ENCODE assay signal across 8 cellular contexts in genomic region chr6:87407896-87408720, GRCh38. TPM values are rescaled to one million over a fixed set of nuclear protein-coding genes. Genes with fewer than 3 reads are reported as not detected.
A peak's percentile ranks its signal among the peaks of the same experiment; 100 is the strongest.
DNase-seq lines count a peak whose midpoint lies in the region; ATAC-seq and TF ChIP-seq lines count a peak whose summit lies in the region.

TSS of gene CFAP206 (plus strand) at chr6:87407972. CDS start at chr6:87409840, 1,868 bp downstream.

- H3K27ac ChIP-seq in transverse colon: peak within 1 kb of the TSS; percentile 86 to 91 (median 88)

- DNase-seq in GM12865 (ENCODE audit: low read depth) (peak; percentile 90), NCI-H1105 treated with DMSO at 0.1 percent for 48 hours (lab: John Stamatoyannopoulos, UW) (peak; percentile 88), SW480 (ENCODE audit: low spot score) (peak; percentile 90), adipocyte (ENCODE audit: low read depth) (peak; percentile 91), cardiac septum (ENCODE audit: low spot score) (peak; percentile 89), pons (ENCODE audit: low spot score) (peak; percentile 91), transverse colon (peak; percentile 84)

- no peak for TF ChIP-seq EP300 in transverse colon (IDR thresholded peaks at IDR 0.05; ENCODE audit: low read depth)

- TF ChIP-seq CTCF in GM12865 (IDR thresholded peaks at IDR 0.05; ENCODE audit: insufficient read depth, low read depth, low read length, missing control alignments) (peak; percentile 7), transverse colon (IDR thresholded peaks at IDR 0.05) (no peak)

- H3K27me3 ChIP-seq in adipocyte (replicated peaks; ENCODE audit: control insufficient read depth, insufficient read depth, low read length) (no peaks in the 10 kb centered on the region), transverse colon (no peaks in the 10 kb centered on the region)

- TF ChIP-seq POLR2A in transverse colon (IDR thresholded peaks at IDR 0.05): no peak

- 0% methylated on average over 46 of the region's 82 CpGs; no CpG with 5 or more reads in 1 of the 2 donors for WGBS in transverse colon (ENCODE audit: low coverage in 1 of 2), 2 donors

- ATAC-seq in HG02678 (IDR thresholded peaks at IDR 0.05; ENCODE audit: unreplicated experiment): peak; percentile 81

- H3K4me1 ChIP-seq in adipocyte (ENCODE audit: control insufficient read depth, insufficient read depth, low read length) (no peaks in the 10 kb centered on the region), transverse colon (peaks cover 0 to 11% (median 4%) of the 10 kb centered on the region in 4 donors)

- H3K4me3 ChIP-seq in GM12865 (ENCODE audit: low read depth, low read length) (peak within 1 kb of the TSS; percentile 86), adipocyte (ENCODE audit: low read length) (peak within 1 kb of the TSS; percentile 97), transverse colon (peak within 1 kb of the TSS; percentile 60 to 98 (median 90))

- intact Hi-C loops in cardiac septum (cut with DNase I) (loop anchor here (2.0 to 10.0 kb wide), 3 partner anchors 65 to 387 kb away; partner anchors contain the start of genes RARS2 and SLC35A1), transverse colon (cut with DNase I; ENCODE audit: low total_unique reads) (loop anchor here (10.0 kb wide), 1 partner anchor 67 kb away; the partner anchor contains the start of gene SLC35A1)

- H3K36me3 ChIP-seq in adipocyte (ENCODE audit: control insufficient read depth, insufficient read depth, low read length, severe bottlenecking) (no peaks in the 10 kb centered on the region), transverse colon (no peaks in the 10 kb centered on the region)

- H3K9ac ChIP-seq in adipocyte (ENCODE audit: low read length): peak within 1 kb of the TSS; percentile 90

- in situ Hi-C loops in transverse colon (cut with MboI; ENCODE audit: low pct_ligation_motif_present in 1 of 4, low pct_unique_long_range_greater_than_20kb in 1 of 4, low sequenced_read_pairs in 3 of 4): no loop called here

- no peaks in the 10 kb centered on the region for H3K9me3 ChIP-seq in adipocyte (ENCODE audit: control insufficient read depth, low read length)
- no peaks in the 10 kb centered on the region for H3K9me3 ChIP-seq in transverse colon

RNA-seq across cellular contexts. Expression of gene CFAP206, which starts in this region (rescaled TPM):
- not detected for total RNA-seq in cardiac septum
- total RNA-seq in transverse colon: not detected

Comparison
In these comparisons a context has a peak if more than half of its experiments do, and no peak if none do; other contexts are left out.
1. Peak in every context shown above with its lines: DNase-seq, ATAC-seq, H3K4me3 ChIP-seq and H3K27ac ChIP-seq.
2. Peak in DNase-seq in cardiac septum; RNA of the gene not detected or under 1 TPM.
3. Peak in DNase-seq, H3K4me3 ChIP-seq and H3K27ac ChIP-seq in transverse colon; RNA of the gene not detected or under 1 TPM.